2 cellular contexts compared by ENCODE assay signal in genomic region chr1:85700422-85700821, GRCh38.
TF ChIP-seq lines count a peak whose summit lies in the region.

No MANE protein-coding gene starts in this region.

TF ChIP-seq in SK-N-SH, 30 proteins besides CTCF, POLR2A, EP300 and RAD21:
- TF ChIP-seq USF1 (IDR thresholded peaks at IDR 0.05; ENCODE audit: borderline replicate concordance, low read depth) (no peak), TCF12 (IDR thresholded peaks at IDR 0.05) (peak; percentile 76)

TF ChIP-seq in K562, 482 proteins besides CTCF, POLR2A, EP300 and RAD21:
- TF ChIP-seq HINFP (tag; conservative IDR thresholded peaks at IDR 0.05; ENCODE audit: low read depth) (no peak), ZBTB9 (CRISPR knock-in tag; IDR thresholded peaks at IDR 0.05) (no peak), SMC3 (conservative IDR thresholded peaks at IDR 0.05; ENCODE audit: insufficient read depth, low read depth, low read length) (no peak), MTA3 (IDR thresholded peaks at IDR 0.05; ENCODE audit: borderline replicate concordance) (no peak)
